Comparison of ENCODE assay signal across 30 cellular contexts in genomic region chr3:14245822-14246221, GRCh38.
"Had no signal": no experiment of that assay in that cellular context is flagged by ENCODE, and none has a peak within 500 bp of the region (broad histone marks: within the 10 kb centered on the region; RNA-seq: fewer than 3 reads in every experiment).

No MANE protein-coding gene starts in this region.

- H3K36me3 ChIP-seq: ascending aorta, breast epithelium had no signal

- H3K27me3 Mint-ChIP-seq: activated T-cell treated with anti-CD3 and anti-CD28 coated beads, Interleukin-2, amount 50 U/mL, for 24 hours had no signal

- ATAC-seq: activated naive CD4-positive, alpha-beta T cell treated with anti-CD3 and anti-CD28 coated beads, Interleukin-2, amount 50 U/mL, for 72 hours; activated T-cell treated with anti-CD3 and anti-CD28 coated beads, Interleukin-2, amount 50 U/mL, for 72 hours; esophagus mucosa; WTC11 had no signal

- H3K4me1 Mint-ChIP-seq: activated CD4-positive, alpha-beta memory T cell treated with anti-CD3 and anti-CD28 coated beads, Interleukin-2, amount 10 ng/mL, durations not matched to agents 7 days and 5 days; activated CD4-positive, alpha-beta T cell treated with anti-CD3 and anti-CD28 coated beads, Interleukin-2, amount 10 ng/mL, durations not matched to agents 7 days and 5 days; activated naive CD4-positive, alpha-beta T cell treated with anti-CD3 and anti-CD28 coated beads, Interleukin-2, amount 10 ng/mL, durations not matched to agents 7 days and 5 days; activated naive CD8-positive, alpha-beta T cell treated with anti-CD3 and anti-CD28 coated beads, Interleukin-2, amount 10 ng/mL, durations not matched to agents 7 days and 5 days; brain; central memory CD8-positive, alpha-beta T cell; WTC11 had no signal

- FAIRE-seq: frontal cortex had no signal

- H3K9me3 ChIP-seq: ascending aorta, breast epithelium had no signal

- H3K27ac Mint-ChIP-seq: activated CD4-positive, alpha-beta memory T cell treated with anti-CD3 and anti-CD28 coated beads, Interleukin-2, amount 10 ng/mL, durations not matched to agents 7 days and 5 days; activated CD4-positive, alpha-beta T cell treated with anti-CD3 and anti-CD28 coated beads, Interleukin-2, amount 10 ng/mL, durations not matched to agents 7 days and 5 days; activated naive CD4-positive, alpha-beta T cell treated with anti-CD3 and anti-CD28 coated beads, Interleukin-2, amount 10 ng/mL, durations not matched to agents 7 days and 5 days; activated naive CD4-positive, alpha-beta T cell treated with anti-CD3 and anti-CD28 coated beads, Interleukin-2, amount 50 U/mL, for 72 hours; activated naive CD8-positive, alpha-beta T cell treated with anti-CD3 and anti-CD28 coated beads, Interleukin-2, amount 10 ng/mL, durations not matched to agents 7 days and 5 days; activated T-cell treated with anti-CD3 and anti-CD28 coated beads, Interleukin-2, amount 50 U/mL, for 24 hours; activated T-cell treated with anti-CD3 and anti-CD28 coated beads, Interleukin-2, amount 50 U/mL, for 72 hours; brain; dendritic cell treated with granulocyte-macrophage colony-stimulating factor and Interleukin-4, amounts not matched to agents 40 ng/mL and 50 ng/mL, for 4 days; endodermal cell; WTC11 had no signal

- H3K4me3 ChIP-seq: ascending aorta, breast epithelium, coronary artery, dorsolateral prefrontal cortex had no signal

- H3K36me3 Mint-ChIP-seq: activated naive CD4-positive, alpha-beta T cell treated with anti-CD3 and anti-CD28 coated beads, Interleukin-2, amount 10 ng/mL, durations not matched to agents 7 days and 5 days; activated naive CD4-positive, alpha-beta T cell treated with anti-CD3 and anti-CD28 coated beads, Interleukin-2, amount 50 U/mL, for 72 hours; activated naive CD8-positive, alpha-beta T cell treated with anti-CD3 and anti-CD28 coated beads, Interleukin-2, amount 10 ng/mL, durations not matched to agents 7 days and 5 days; brain; WTC11 had no signal

- H3K27me3 ChIP-seq: ascending aorta, breast epithelium, dorsolateral prefrontal cortex had no signal

- DNase-seq: activated CD4-positive, alpha-beta memory T cell treated with anti-CD3 and anti-CD28 coated beads, Interleukin-2, amount 10 ng/mL, durations not matched to agents 7 days and 5 days; activated CD4-positive, alpha-beta T cell treated with anti-CD3 and anti-CD28 coated beads for 1 hour; activated CD4-positive, alpha-beta T cell treated with anti-CD3 and anti-CD28 coated beads for 4 hours; activated CD4-positive, alpha-beta T cell treated with anti-CD3 and anti-CD28 coated beads, Interleukin-2, amount 10 ng/mL, durations not matched to agents 7 days and 5 days; activated CD4-positive, alpha-beta T cell treated with anti-CD3 and anti-CD28 coated beads, Interleukin-2, amount 50 U/mL, for 4 hours; activated CD8-positive, alpha-beta memory T cell treated with anti-CD3 and anti-CD28 coated beads, Interleukin-2, amount 50 U/mL, for 48 hours; activated gamma-delta T cell; activated naive CD4-positive, alpha-beta T cell; activated naive CD4-positive, alpha-beta T cell treated with anti-CD3 and anti-CD28 coated beads, Interleukin-2, amount 10 ng/mL, durations not matched to agents 7 days and 5 days; activated naive CD8-positive, alpha-beta T cell treated with anti-CD3 and anti-CD28 coated beads, Interleukin-2, amount 10 ng/mL, durations not matched to agents 7 days and 5 days; activated T-cell treated with anti-CD3 and anti-CD28 coated beads for 4 hours; activated T-cell treated with anti-CD3 and anti-CD28 coated beads, Interleukin-2, amount 50 U/mL, for 24 hours; activated T-cell treated with anti-CD3 and anti-CD28 coated beads, Interleukin-2, amount 50 U/mL, for 72 hours; dorsolateral prefrontal cortex; effector memory CD4-positive, alpha-beta T cell; foreskin fibroblast; head of caudate nucleus; T-helper 1 cell; T-helper 2 cell had no signal

- H3K27ac ChIP-seq: ascending aorta, breast epithelium, coronary artery, dorsolateral prefrontal cortex had no signal

- H3K4me1 ChIP-seq: ascending aorta had no signal

- H3K4me3 Mint-ChIP-seq: activated CD4-positive, alpha-beta memory T cell treated with anti-CD3 and anti-CD28 coated beads, Interleukin-2, amount 10 ng/mL, durations not matched to agents 7 days and 5 days; activated CD4-positive, alpha-beta T cell treated with anti-CD3 and anti-CD28 coated beads, Interleukin-2, amount 10 ng/mL, durations not matched to agents 7 days and 5 days; activated naive CD4-positive, alpha-beta T cell treated with anti-CD3 and anti-CD28 coated beads, Interleukin-2, amount 10 ng/mL, durations not matched to agents 7 days and 5 days; activated naive CD8-positive, alpha-beta T cell treated with anti-CD3 and anti-CD28 coated beads, Interleukin-2, amount 10 ng/mL, durations not matched to agents 7 days and 5 days; activated T-cell treated with anti-CD3 and anti-CD28 coated beads, Interleukin-2, amount 50 U/mL, for 24 hours; activated T-cell treated with anti-CD3 and anti-CD28 coated beads, Interleukin-2, amount 50 U/mL, for 72 hours; brain; central memory CD8-positive, alpha-beta T cell; dendritic cell treated with granulocyte-macrophage colony-stimulating factor and Interleukin-4, amounts not matched to agents 40 ng/mL and 50 ng/mL, for 4 days; endodermal cell; WTC11 had no signal

- H3K9me3 Mint-ChIP-seq: activated CD4-positive, alpha-beta memory T cell treated with anti-CD3 and anti-CD28 coated beads, Interleukin-2, amount 10 ng/mL, durations not matched to agents 7 days and 5 days; activated CD4-positive, alpha-beta T cell treated with anti-CD3 and anti-CD28 coated beads, Interleukin-2, amount 10 ng/mL, durations not matched to agents 7 days and 5 days; activated naive CD4-positive, alpha-beta T cell treated with anti-CD3 and anti-CD28 coated beads, Interleukin-2, amount 10 ng/mL, durations not matched to agents 7 days and 5 days; activated naive CD4-positive, alpha-beta T cell treated with anti-CD3 and anti-CD28 coated beads, Interleukin-2, amount 50 U/mL, for 72 hours; activated naive CD8-positive, alpha-beta T cell treated with anti-CD3 and anti-CD28 coated beads, Interleukin-2, amount 10 ng/mL, durations not matched to agents 7 days and 5 days; activated T-cell treated with anti-CD3 and anti-CD28 coated beads, Interleukin-2, amount 50 U/mL, for 24 hours; activated T-cell treated with anti-CD3 and anti-CD28 coated beads, Interleukin-2, amount 50 U/mL, for 72 hours; brain; central memory CD8-positive, alpha-beta T cell; dendritic cell treated with granulocyte-macrophage colony-stimulating factor and Interleukin-4, amounts not matched to agents 40 ng/mL and 50 ng/mL, for 4 days; endodermal cell had no signal
